In the genomic region with DNA sequence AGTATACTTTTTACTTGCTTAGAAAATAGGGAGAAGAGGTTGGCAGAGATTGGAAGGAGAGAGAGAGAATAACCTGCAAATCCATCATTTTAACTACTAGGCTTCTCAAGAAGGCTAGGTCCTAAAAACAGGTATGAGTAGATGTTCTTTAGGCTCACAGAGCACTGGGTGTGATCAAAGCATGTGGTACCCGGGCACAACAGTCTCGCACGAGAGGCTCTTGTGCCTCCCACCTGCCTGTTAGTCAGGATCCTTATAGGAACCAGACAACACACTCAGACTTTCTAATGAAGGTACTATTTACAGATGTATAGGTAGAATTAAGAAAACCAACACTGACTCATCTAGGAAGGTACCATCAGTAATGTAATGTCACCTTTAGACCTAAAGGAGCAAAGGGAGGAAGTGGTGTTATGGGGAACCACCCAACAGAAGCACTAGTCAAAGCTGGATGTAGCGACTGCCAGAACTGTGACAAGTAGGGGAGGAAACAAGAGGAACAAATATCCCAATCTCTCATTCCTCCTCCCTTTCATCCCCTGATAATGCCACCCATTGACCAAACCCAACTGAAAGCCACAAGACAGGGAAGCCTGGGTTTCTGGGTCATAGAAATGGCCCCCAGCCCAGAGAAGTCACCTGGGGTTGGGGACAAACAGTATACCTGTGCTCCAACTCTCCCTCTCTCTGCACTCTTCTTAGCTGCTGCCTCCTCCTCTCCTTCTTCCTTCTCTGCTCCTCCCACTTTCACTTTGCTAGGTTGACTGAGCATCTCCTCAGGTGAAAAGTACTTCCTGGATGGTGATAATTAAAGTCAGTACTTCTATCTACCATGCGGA, we compare ENCODE assay signal across 15 cellular contexts. TPM values are rescaled to one million over a fixed set of nuclear protein-coding genes. Genes with fewer than 3 reads are reported as not detected.
DNase-seq lines count a peak whose midpoint lies in the region; ATAC-seq and TF ChIP-seq lines count a peak whose summit lies in the region.
"Had no signal": no experiment of that assay in that cellular context is flagged by ENCODE, and none has a peak within 500 bp of the region (broad histone marks: within the 10 kb centered on the region; RNA-seq: fewer than 3 reads in every experiment).

No MANE protein-coding gene starts in this region.

- DNase-seq in DMS53 (lab: John Stamatoyannopoulos, UW), result peak; percentile 54
- no peak for DNase-seq in DMS53 treated with DMSO at 0.1 percent for 48 hours (lab: John Stamatoyannopoulos, UW; ENCODE audit: unreplicated experiment)
- peak; percentile 43 for DNase-seq in activated CD8-positive, alpha-beta T cell treated with anti-CD3 and anti-CD28 coated beads, Interleukin-2, amount 10 ng/mL, durations not matched to agents 7 days and 5 days
- peak; percentile 43 for DNase-seq in stimulated activated CD4-positive, alpha-beta T cell treated with anti-CD3 and anti-CD28 coated beads, Interleukin-4, amount 100 ng/mL, for 1 hour
- DNase-seq in T1000 (lab: John Stamatoyannopoulos, UW), result no peak
- no peak for DNase-seq in mammary epithelial cell
- DNase-seq: erythroblast, NCI-H2081, posterior cingulate gyrus had no signal

- H3K27me3 Mint-ChIP-seq in activated CD8-positive, alpha-beta T cell treated with anti-CD3 and anti-CD28 coated beads, Interleukin-2, amount 10 ng/mL, durations not matched to agents 7 days and 5 days (ENCODE audit: low read depth), result peaks cover 5% of the 10 kb centered on the region

- H3K4me3 ChIP-seq in mammary epithelial cell (replicated peaks in 1 of 3; ENCODE audit: insufficient read depth in 1 of 3, low read depth in 2 of 3, low read length in 3 of 3), result no peak overlapping the region
- H3K4me3 ChIP-seq: breast epithelium had no signal

- H3K4me1 Mint-ChIP-seq in activated CD8-positive, alpha-beta T cell treated with anti-CD3 and anti-CD28 coated beads, Interleukin-2, amount 10 ng/mL, durations not matched to agents 7 days and 5 days (ENCODE audit: low read depth), result peaks cover 23% of the 10 kb centered on the region

- H3K9me3 Mint-ChIP-seq in activated CD8-positive, alpha-beta T cell treated with anti-CD3 and anti-CD28 coated beads, Interleukin-2, amount 10 ng/mL, durations not matched to agents 7 days and 5 days (ENCODE audit: insufficient read depth), result peaks cover 4% of the 10 kb centered on the region

- 84% methylated on average over 5 of the region's 5 CpGs for WGBS in mammary epithelial cell (ENCODE audit: low coverage, missing lambda C conversion rate)

- in situ Hi-C loops in mammary epithelial cell (cut with MboI; ENCODE audit: low sequenced_read_pairs in 2 of 2), result no loop called here

- H3K9me3 ChIP-seq in mammary epithelial cell (replicated peaks; ENCODE audit: insufficient read depth, low read length), result no peaks in the 10 kb centered on the region

- peak; percentile 94 for ATAC-seq in HG02938 (IDR thresholded peaks at IDR 0.05; ENCODE audit: unreplicated experiment)
- ATAC-seq in activated CD8-positive, alpha-beta T cell treated with anti-CD3 and anti-CD28 coated beads, Interleukin-2, amount 10 ng/mL, durations not matched to agents 7 days and 5 days, result peak; percentile 84
- ATAC-seq in HG03025 (IDR thresholded peaks at IDR 0.05; ENCODE audit: low FRiP score, unreplicated experiment), result no peak

- CTCF ChIA-PET in activated CD8-positive, alpha-beta T cell treated with anti-CD3 and anti-CD28 coated beads, Interleukin-2, amount 10 ng/mL, durations not matched to agents 7 days and 5 days (lab: Charles Lee), result interaction anchor here (1.0 to 1.4 kb wide), 3 partner anchors 15 to 154 kb away, joined by 3 read pairs; no protein-coding TSS in a partner anchor
- CTCF ChIA-PET in mammary epithelial cell (lab: Charles Lee; ENCODE audit: low non-redundant PET), result no interaction called here

- no peaks in the 10 kb centered on the region for H4K20me1 ChIP-seq in mammary epithelial cell (ENCODE audit: insufficient read depth, low read length)

- no peak overlapping the region for H2AFZ ChIP-seq in mammary epithelial cell (ENCODE audit: low read depth, low read length)

- no peak overlapping the region for H3K4me3 Mint-ChIP-seq in activated CD8-positive, alpha-beta T cell treated with anti-CD3 and anti-CD28 coated beads, Interleukin-2, amount 10 ng/mL, durations not matched to agents 7 days and 5 days

- H3K4me2 ChIP-seq in mammary epithelial cell (ENCODE audit: insufficient read depth, low read depth, low read length), result no peak overlapping the region

- H3K27ac Mint-ChIP-seq in activated CD8-positive, alpha-beta T cell treated with anti-CD3 and anti-CD28 coated beads, Interleukin-2, amount 10 ng/mL, durations not matched to agents 7 days and 5 days, result peak overlapping the region; percentile 43
- H3K27ac Mint-ChIP-seq: IgD-negative memory B cell had no signal

- H3K27ac ChIP-seq in mammary epithelial cell (ENCODE audit: insufficient read depth, low read depth, low read length), result no peak overlapping the region
- H3K27ac ChIP-seq: 22Rv1, breast epithelium had no signal

- TF ChIP-seq CTCF in mammary epithelial cell (conservative IDR thresholded peaks at IDR 0.05 in 1 of 2, IDR thresholded peaks at IDR 0.05 in 1 of 2; ENCODE audit: extremely low read depth in 1 of 2, insufficient read depth in 1 of 2, low read depth in 1 of 2, low read length in 2 of 2), result no peak

- POLR2A ChIA-PET in activated CD8-positive, alpha-beta T cell treated with anti-CD3 and anti-CD28 coated beads, Interleukin-2, amount 10 ng/mL, durations not matched to agents 7 days and 5 days (lab: Charles Lee), result no interaction called here

- H3K36me3 Mint-ChIP-seq in activated CD8-positive, alpha-beta T cell treated with anti-CD3 and anti-CD28 coated beads, Interleukin-2, amount 10 ng/mL, durations not matched to agents 7 days and 5 days (ENCODE audit: low read depth), result no peaks in the 10 kb centered on the region

- peaks cover 1% of the 10 kb centered on the region for H3K27me3 ChIP-seq in mammary epithelial cell (ENCODE audit: insufficient read depth, low read length)
- H3K27me3 ChIP-seq: breast epithelium had no signal

- no TSS peak for BruUV-seq in mammary epithelial cell (replicated peaks; lab: Mats Ljungman, UMichigan)

- intact Hi-C loops in mammary epithelial cell (cut with micrococcal nuclease), result no loop called here

- no peaks in the 10 kb centered on the region for H3K79me2 ChIP-seq in mammary epithelial cell (ENCODE audit: insufficient read depth, low read length)

- no peak overlapping the region for H3K9ac ChIP-seq in mammary epithelial cell (ENCODE audit: insufficient read depth, low read length)

- no peaks in the 10 kb centered on the region for H3K4me1 ChIP-seq in mammary epithelial cell (ENCODE audit: insufficient read depth, low read length)
- H3K4me1 ChIP-seq: breast epithelium had no signal

- dilution Hi-C loops in mammary epithelial cell (cut with HindIII; ENCODE audit: low sequenced_read_pairs), result loop anchor here (5.0 kb wide), 1 partner anchor 36 kb away; no protein-coding TSS in a partner anchor

- H3K36me3 ChIP-seq in mammary epithelial cell (ENCODE audit: insufficient read depth, low read length), result no peaks in the 10 kb centered on the region
- H3K36me3 ChIP-seq: breast epithelium had no signal

RNA-seq across cellular contexts. Expression of gene MARCHF4, which starts 16.0 kb away (rescaled TPM):
- total RNA-seq in activated CD8-positive, alpha-beta T cell treated with anti-CD3 and anti-CD28 coated beads, Interleukin-2, amount 10 ng/mL, durations not matched to agents 7 days and 5 days, result not detected
- 1 to 10 TPM in 1 of 2 donors, under 1 TPM in 1; under 0.01 to 4.6 TPM for total RNA-seq in mammary epithelial cell
- 1.5 TPM for polyA plus RNA-seq in mammary epithelial cell
- 2.2 TPM for polyA minus RNA-seq in mammary epithelial cell
- total RNA-seq: breast epithelium, OCI-LY7 had no signal
- polyA plus RNA-seq: IgD-negative memory B cell had no signal

RNA-seq across cellular contexts. Expression of gene SMARCAL1, which starts 24.0 kb away (rescaled TPM):
- 10 to 100 TPM; 26.8 to 29.9 TPM for total RNA-seq in activated CD8-positive, alpha-beta T cell treated with anti-CD3 and anti-CD28 coated beads, Interleukin-2, amount 10 ng/mL, durations not matched to agents 7 days and 5 days
- total RNA-seq in mammary epithelial cell, result 10 to 100 TPM; 12.8 to 25.8 TPM
- polyA plus RNA-seq in mammary epithelial cell, result 24.6 TPM
- 50.1 TPM for polyA minus RNA-seq in mammary epithelial cell

Comparison
In these comparisons a context has a peak if more than half of its experiments do, and no peak if none do; other contexts are left out.
1. DNase-seq: peak in DMS53 (single experiment), activated CD8-positive, alpha-beta T cell treated with anti-CD3 and anti-CD28 coated beads, Interleukin-2, amount 10 ng/mL, durations not matched to agents 7 days and 5 days (single experiment) and stimulated activated CD4-positive, alpha-beta T cell treated with anti-CD3 and anti-CD28 coated beads, Interleukin-4, amount 100 ng/mL, for 1 hour (single experiment); none in DMS53 treated with DMSO at 0.1 percent for 48 hours (single experiment), T1000 (single experiment) and mammary epithelial cell (single experiment).